ENCODE assay signal across 33 cellular contexts in genomic region chr6:14194483-14194882, GRCh38.
"Had no signal": no experiment of that assay in that cellular context is flagged by ENCODE, and none has a peak within 500 bp of the region (broad histone marks: within the 10 kb centered on the region; RNA-seq: fewer than 3 reads in every experiment).

No MANE protein-coding gene starts in this region.

- H3K36me3 ChIP-seq: brain microvascular endothelial cell, MG63, WERI-Rb-1 had no signal

- ATAC-seq: activated CD8-positive, alpha-beta T cell treated with anti-CD3 and anti-CD28 coated beads for 36 hours; activated T-cell treated with anti-CD3 and anti-CD28 coated beads, Interleukin-2, amount 50 U/mL, for 72 hours; activated T-helper 17 cell treated with anti-CD3 and anti-CD28 coated beads, Interleukin-2, amount 50 U/mL, for 72 hours had no signal

- H3K4me1 Mint-ChIP-seq: activated CD4-positive, alpha-beta T cell treated with anti-CD3 and anti-CD28 coated beads, Interleukin-2, amount 10 ng/mL, durations not matched to agents 24 days and 14 days; activated naive CD8-positive, alpha-beta T cell treated with anti-CD3 and anti-CD28 coated beads for 36 hours; activated T-helper 17 cell treated with anti-CD3 and anti-CD28 coated beads, Interleukin-2, amount 50 U/mL, for 72 hours had no signal

- H3K36me3 Mint-ChIP-seq: activated naive CD8-positive, alpha-beta T cell treated with anti-CD3 and anti-CD28 coated beads for 36 hours had no signal

- H3K9me3 Mint-ChIP-seq: activated CD4-positive, alpha-beta T cell treated with anti-CD3 and anti-CD28 coated beads, Interleukin-2, amount 10 ng/mL, durations not matched to agents 24 days and 14 days; activated CD8-positive, alpha-beta T cell treated with anti-CD3 and anti-CD28 coated beads for 36 hours; activated T-cell treated with anti-CD3 and anti-CD28 coated beads, Interleukin-2, amount 50 U/mL, for 72 hours; activated T-helper 17 cell treated with anti-CD3 and anti-CD28 coated beads, Interleukin-2, amount 50 U/mL, for 72 hours had no signal

- H2AFZ ChIP-seq: PC-9 had no signal

- H3K9me3 ChIP-seq: MG63 had no signal

- H3K4me3 Mint-ChIP-seq: activated CD4-positive, alpha-beta T cell treated with anti-CD3 and anti-CD28 coated beads, Interleukin-2, amount 10 ng/mL, durations not matched to agents 24 days and 14 days; activated CD8-positive, alpha-beta T cell treated with anti-CD3 and anti-CD28 coated beads for 36 hours; activated naive CD8-positive, alpha-beta T cell treated with anti-CD3 and anti-CD28 coated beads for 36 hours; activated T-cell treated with anti-CD3 and anti-CD28 coated beads, Interleukin-2, amount 50 U/mL, for 72 hours; activated T-helper 17 cell treated with anti-CD3 and anti-CD28 coated beads, Interleukin-2, amount 50 U/mL, for 72 hours had no signal

- H3K4me3 ChIP-seq: MG63, PC-9 had no signal

- H3K27ac Mint-ChIP-seq: activated CD4-positive, alpha-beta T cell treated with anti-CD3 and anti-CD28 coated beads, Interleukin-2, amount 10 ng/mL, durations not matched to agents 24 days and 14 days; activated CD8-positive, alpha-beta T cell treated with anti-CD3 and anti-CD28 coated beads for 36 hours; activated naive CD8-positive, alpha-beta T cell treated with anti-CD3 and anti-CD28 coated beads for 36 hours; activated T-cell treated with anti-CD3 and anti-CD28 coated beads, Interleukin-2, amount 50 U/mL, for 72 hours; activated T-helper 17 cell treated with anti-CD3 and anti-CD28 coated beads, Interleukin-2, amount 50 U/mL, for 72 hours had no signal

- H3K27me3 Mint-ChIP-seq: activated naive CD8-positive, alpha-beta T cell treated with anti-CD3 and anti-CD28 coated beads for 36 hours had no signal

- H3K27ac ChIP-seq: brain microvascular endothelial cell, PC-9, WERI-Rb-1 had no signal

- H3K4me2 ChIP-seq: PC-9 had no signal

- DNase-seq: activated CD4-positive, alpha-beta T cell treated with anti-CD3 and anti-CD28 coated beads, Interleukin-2, amount 10 ng/mL, durations not matched to agents 24 days and 14 days; activated CD4-positive, alpha-beta T cell treated with anti-CD3 and anti-CD28 coated beads, Interleukin-2, amount 50 U/mL, for 4 hours; activated CD8-positive, alpha-beta T cell treated with anti-CD3 and anti-CD28 coated beads for 36 hours; activated effector memory CD4-positive, alpha-beta T cell treated with anti-CD3 and anti-CD28 coated beads, Interleukin-2, amount 50 U/mL, for 16 hours; activated naive CD4-positive, alpha-beta T cell; activated naive CD4-positive, alpha-beta T cell treated with anti-CD3 and anti-CD28 coated beads, Interleukin-2, amount 50 U/mL, for 16 hours; activated naive CD8-positive, alpha-beta T cell treated with anti-CD3 and anti-CD28 coated beads for 36 hours; activated T-cell treated with anti-CD3 and anti-CD28 coated beads, Interleukin-2, amount 50 U/mL, for 1 hour; activated T-cell treated with anti-CD3 and anti-CD28 coated beads, Interleukin-2, amount 50 U/mL, for 72 hours; amniotic stem cell; aorta; brain microvascular endothelial cell; central memory CD4-positive, alpha-beta T cell; Kasumi-1; KG1; MG63; NCI-H1092; NCI-H146; NCI-H187; NCI-H2029 treated with DMSO at 0.1 percent for 48 hours; NCI-H2107; NCI-H2171; NCI-H2227 treated with DMSO at 0.1 percent for 48 hours; NCI-H446; NCI-H510A treated with DMSO at 0.1 percent for 48 hours; NCI-H526 treated with DMSO at 0.1 percent for 48 hours; NCI-H774; NK-92 treated with Interleukin-12 subunit alpha and Interleukin-12 subunit beta, amount 100 ng/mL, for 24 hours; PC-9; Right ventricle myocardium superior; T1000 had no signal

- H3K27me3 ChIP-seq: brain microvascular endothelial cell, MG63 had no signal
